21 cellular contexts compared by ENCODE assay signal in the genomic region with DNA sequence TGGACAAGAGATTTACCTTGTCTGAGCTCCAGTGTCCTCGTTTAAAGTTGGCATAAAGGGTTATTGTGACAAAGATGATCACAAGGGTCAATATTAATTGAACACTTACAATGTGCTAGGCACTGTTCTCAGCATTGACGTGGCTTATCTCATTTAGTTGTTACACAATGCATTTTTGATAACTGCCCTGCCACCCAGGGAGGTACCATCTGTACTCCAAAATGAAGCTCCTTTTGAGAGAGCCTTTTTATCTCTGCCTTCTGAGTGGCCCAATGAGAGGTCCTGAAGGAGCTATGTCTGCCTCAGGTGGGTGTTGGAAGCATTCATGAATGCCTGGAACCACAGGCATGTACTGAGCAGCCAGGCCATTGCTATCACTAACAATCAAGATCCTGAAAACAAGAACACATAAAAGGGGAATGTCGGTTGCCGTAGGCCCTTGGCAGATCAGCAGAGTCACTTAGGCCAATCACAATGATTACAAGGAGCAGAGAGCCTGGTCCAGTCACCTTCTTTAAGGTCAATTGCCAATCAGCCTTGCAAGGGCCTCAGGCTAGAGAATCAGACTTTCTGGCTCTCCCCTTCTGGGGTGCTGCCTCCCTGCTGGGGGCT.
DNase-seq lines count a peak whose midpoint lies in the region; ATAC-seq, FAIRE-seq and TF ChIP-seq lines count a peak whose summit lies in the region.
"Had no signal": no experiment of that assay in that cellular context is flagged by ENCODE, and none has a peak within 500 bp of the region (broad histone marks: within the 10 kb centered on the region; RNA-seq: fewer than 3 reads in every experiment).

No MANE protein-coding gene starts in this region.

- no peaks in the 10 kb centered on the region for H3K36me3 ChIP-seq in right atrium auricular region
- H3K36me3 ChIP-seq in keratinocyte (ENCODE audit: control insufficient read depth in 2 of 2, extremely low read depth in 1 of 2, insufficient read depth in 2 of 2, low read length in 2 of 2), result no peaks in the 10 kb centered on the region
- H3K36me3 ChIP-seq: HAP-1, Peyer's patch had no signal

- H3K4me3 Mint-ChIP-seq in activated CD4-positive, alpha-beta T cell treated with anti-CD3 and anti-CD28 coated beads, Interleukin-2, amount 10 ng/mL, durations not matched to agents 7 days and 5 days, result no peak overlapping the region
- H3K4me3 Mint-ChIP-seq: B cell; CD4-positive, alpha-beta T cell had no signal

- H3K9ac ChIP-seq in keratinocyte (ENCODE audit: control insufficient read depth, extremely low read depth, insufficient read depth, low read length), result no peak overlapping the region

- H3K27me3 ChIP-seq in right cardiac atrium (ENCODE audit: control insufficient read depth, insufficient read depth) (no peaks in the 10 kb centered on the region), right atrium auricular region (no peaks in the 10 kb centered on the region), keratinocyte (ENCODE audit: control insufficient read depth, extremely low read depth, insufficient read depth, low read length) (no peaks in the 10 kb centered on the region)
- H3K27me3 ChIP-seq: Peyer's patch had no signal

- H3K9me3 ChIP-seq in right cardiac atrium (ENCODE audit: control insufficient read depth, low read length), result no peaks in the 10 kb centered on the region
- H3K9me3 ChIP-seq in right atrium auricular region, result no peaks in the 10 kb centered on the region
- no peaks in the 10 kb centered on the region for H3K9me3 ChIP-seq in keratinocyte (ENCODE audit: control insufficient read depth, low read depth, low read length)
- H3K9me3 ChIP-seq: HAP-1, Peyer's patch had no signal

- WGBS in right cardiac atrium, result 61% methylated on average over 4 of the region's 4 CpGs

- H3K36me3 Mint-ChIP-seq in activated CD4-positive, alpha-beta T cell treated with anti-CD3 and anti-CD28 coated beads, Interleukin-2, amount 10 ng/mL, durations not matched to agents 7 days and 5 days (ENCODE audit: low read depth), result no peaks in the 10 kb centered on the region

- peaks cover 20% of the 10 kb centered on the region for H3K27me3 Mint-ChIP-seq in activated CD4-positive, alpha-beta T cell treated with anti-CD3 and anti-CD28 coated beads, Interleukin-2, amount 10 ng/mL, durations not matched to agents 7 days and 5 days

- ATAC-seq in right cardiac atrium (no peak), GM21529 (IDR thresholded peaks at IDR 0.05; ENCODE audit: unreplicated experiment) (no peak)

- no peaks in the 10 kb centered on the region for H4K20me1 ChIP-seq in keratinocyte (ENCODE audit: control insufficient read depth, extremely low read depth, insufficient read depth, low read length)

- POLR2A ChIA-PET in activated CD4-positive, alpha-beta T cell treated with anti-CD3 and anti-CD28 coated beads, Interleukin-2, amount 10 ng/mL, durations not matched to agents 7 days and 5 days (lab: Charles Lee), result no interaction called here

- H3K4me1 ChIP-seq in right cardiac atrium (ENCODE audit: control insufficient read depth, insufficient read depth, low read length) (no peaks in the 10 kb centered on the region), right atrium auricular region (peaks cover 0 to 5% of the 10 kb centered on the region in 2 donors), keratinocyte (ENCODE audit: control insufficient read depth, extremely low read depth, insufficient read depth, low read length) (peaks cover 8% of the 10 kb centered on the region)
- H3K4me1 ChIP-seq: HAP-1, Peyer's patch had no signal

- CTCF ChIA-PET in activated CD4-positive, alpha-beta T cell treated with anti-CD3 and anti-CD28 coated beads, Interleukin-2, amount 10 ng/mL, durations not matched to agents 7 days and 5 days (lab: Charles Lee), result interaction anchor here (0.6 kb wide), 1 partner anchor 1257 kb away, joined by 4 read pairs; no protein-coding TSS in a partner anchor

- H3K27ac Mint-ChIP-seq in activated CD4-positive, alpha-beta T cell treated with anti-CD3 and anti-CD28 coated beads, Interleukin-2, amount 10 ng/mL, durations not matched to agents 7 days and 5 days, result no peak overlapping the region
- H3K27ac Mint-ChIP-seq: B cell; CD4-positive, alpha-beta T cell had no signal

- peak overlapping the region; percentile 11 for H2AFZ ChIP-seq in keratinocyte (ENCODE audit: control insufficient read depth, low read length)

- TF ChIP-seq CTCF in right atrium auricular region (IDR thresholded peaks at IDR 0.05) (no peak), keratinocyte (optimal IDR thresholded peaks at IDR 0.05 in 1 of 3, IDR thresholded peaks at IDR 0.05 in 1 of 3, conservative IDR thresholded peaks at IDR 0.05 in 1 of 3; ENCODE audit: extremely low read depth in 1 of 3, insufficient read depth in 2 of 3, low read length in 3 of 3) (no peak)

- no peaks in the 10 kb centered on the region for H3K79me2 ChIP-seq in keratinocyte (ENCODE audit: control insufficient read depth, insufficient read depth, low read length)

- H3K4me2 ChIP-seq in keratinocyte (ENCODE audit: control insufficient read depth, extremely low read depth, insufficient read depth, low read depth, low read length), result no peak overlapping the region

- H3K27ac ChIP-seq in right cardiac atrium (ENCODE audit: low read length), result peak overlapping the region; percentile 66
- peak overlapping the region in 1 of 2 donors; percentile 44 for H3K27ac ChIP-seq in right atrium auricular region
- no peak overlapping the region for H3K27ac ChIP-seq in keratinocyte (ENCODE audit: control insufficient read depth, insufficient read depth, low read length)
- H3K27ac ChIP-seq: 22Rv1, Peyer's patch had no signal

- no peaks in the 10 kb centered on the region for H3K9me1 ChIP-seq in keratinocyte (ENCODE audit: control insufficient read depth, extremely low read depth, insufficient read depth, low read length)

- peak; percentile 63 for FAIRE-seq in keratinocyte (lab: Jason Lieb, UNC)
- FAIRE-seq: G401.6 had no signal

- dilution Hi-C loops in keratinocyte (cut with MboI; ENCODE audit: extremely low pct_ligation_motif_present, low sequenced_read_pairs), result no loop called here

- H3K4me3 ChIP-seq in right cardiac atrium (ENCODE audit: low read length), result no peak overlapping the region
- no peak overlapping the region for H3K4me3 ChIP-seq in right atrium auricular region
- H3K4me3 ChIP-seq in keratinocyte (ENCODE audit: control insufficient read depth in 2 of 3, extremely low read depth in 1 of 3, insufficient read depth in 2 of 3, low read depth in 1 of 3, low read length in 3 of 3), result no peak overlapping the region
- H3K4me3 ChIP-seq: HAP-1, Peyer's patch had no signal

- H3K4me1 Mint-ChIP-seq in activated CD4-positive, alpha-beta T cell treated with anti-CD3 and anti-CD28 coated beads, Interleukin-2, amount 10 ng/mL, durations not matched to agents 7 days and 5 days, result no peaks in the 10 kb centered on the region
- H3K4me1 Mint-ChIP-seq: B cell had no signal

- H3K9me3 Mint-ChIP-seq in activated CD4-positive, alpha-beta T cell treated with anti-CD3 and anti-CD28 coated beads, Interleukin-2, amount 10 ng/mL, durations not matched to agents 7 days and 5 days, result no peaks in the 10 kb centered on the region
- H3K9me3 Mint-ChIP-seq: CD4-positive, alpha-beta T cell had no signal

- intact Hi-C loops in right cardiac atrium (cut with DNase I), result loop anchor here in 1 of 4 donors (2.0 kb wide), 1 partner anchor 79 kb away; a partner anchor contains a TSS

- DNase-seq in DMS 273 (lab: John Stamatoyannopoulos, UW; ENCODE audit: unreplicated experiment) (peak; percentile 26), DMS 273 treated with DMSO at 0.1 percent for 48 hours (lab: John Stamatoyannopoulos, UW) (no peak), right cardiac atrium (no peak), right atrium auricular region (ENCODE audit: low spot score) (no peak), keratinocyte (ENCODE audit: low read depth, low spot score) (peak; percentile 23), MV-4-11 (lab: John Stamatoyannopoulos, UW) (no peak)
- DNase-seq in activated CD4-positive, alpha-beta T cell treated with anti-CD3 and anti-CD28 coated beads, Interleukin-2, amount 10 ng/mL, durations not matched to agents 7 days and 5 days, result no peak
- DNase-seq: Calu3; CD4-positive, alpha-beta T cell; DMS79; Kasumi-1; NCI-H1417 treated with DMSO at 0.1 percent for 48 hours; NCI-H1930; NCI-H510A treated with DMSO at 0.1 percent for 48 hours; Peyer's patch; SHP77 treated with DMSO at 0.1 percent for 48 hours had no signal

Comparison
In these comparisons a context has a peak if more than half of its experiments do, and no peak if none do; other contexts are left out.
1. DNase-seq: peak in DMS 273 (single experiment) and keratinocyte (single experiment); none in DMS 273 treated with DMSO at 0.1 percent for 48 hours (single experiment), right cardiac atrium (0 of 3), right atrium auricular region (single experiment), activated CD4-positive, alpha-beta T cell treated with anti-CD3 and anti-CD28 coated beads, Interleukin-2, amount 10 ng/mL, durations not matched to agents 7 days and 5 days (single experiment) and MV-4-11 (single experiment).